In the genomic region with DNA sequence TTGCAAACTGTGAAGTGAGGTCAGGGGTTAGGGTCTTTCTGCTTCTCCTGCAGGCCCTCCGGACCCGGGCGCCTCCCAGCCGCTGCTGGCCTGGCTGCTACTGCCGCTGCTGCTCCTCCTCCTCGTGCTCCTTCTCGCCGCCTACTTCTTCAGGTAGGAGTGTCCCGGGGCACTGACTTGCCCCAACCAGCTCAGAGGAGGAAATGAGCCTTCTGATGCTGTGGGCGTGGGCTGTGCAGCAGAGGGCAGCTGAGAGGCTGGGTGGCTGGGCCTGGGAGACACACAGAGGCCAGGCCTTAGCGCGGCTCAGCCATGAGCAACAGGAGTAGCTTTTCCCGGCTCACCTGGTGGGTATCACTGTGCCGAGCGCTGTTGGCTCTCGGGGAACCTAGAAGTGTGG, we compare ENCODE assay signal across 8 cellular contexts.
DNase-seq lines count a peak whose midpoint lies in the region; ATAC-seq and TF ChIP-seq lines count a peak whose summit lies in the region.

No MANE protein-coding gene starts in this region.

- H4K20me1 ChIP-seq in OCI-LY3 (ENCODE audit: insufficient read depth, low read length) = peaks cover 14% of the 10 kb centered on the region

- DNase-seq in GM13977 (ENCODE audit: low spot score) (peak; percentile 91), cardiac septum (ENCODE audit: low spot score) (peak; percentile 96), sigmoid colon (peak; percentile 85), NCI-H446 treated with DMSO at 0.1 percent for 48 hours (lab: John Stamatoyannopoulos, UW) (no peak), GOT3 (lab: John Stamatoyannopoulos, UW) (no peak)
- peak; percentile 83 for DNase-seq in activated T-helper 1 cell treated with anti-CD3 and anti-CD28 coated beads, Interleukin-12 subunit alpha, Interleukin-12 subunit beta, Interleukin-2, Interleukin-4 antibody, amounts not matched to agents 30 ng/mL and 10 ng/mL and 1 ng/mL, durations not matched to agents 14 hours and 24 hours and 36 hours (ENCODE audit: low spot score)

- H3K4me2 ChIP-seq in OCI-LY3 (ENCODE audit: low read length) = peak overlapping the region; percentile 94

- H3K4me3 ChIP-seq in OCI-LY3 (ENCODE audit: low read length) (peak overlapping the region; percentile 96), sigmoid colon (peak overlapping the region in 3 of 4 donors; percentile 2 to 32 (median 21))

- no peak for TF ChIP-seq CTCF in GM13977 (IDR thresholded peaks at IDR 0.05; ENCODE audit: extremely low read depth, insufficient read depth, missing control alignments)
- TF ChIP-seq CTCF in OCI-LY3 (IDR thresholded peaks at IDR 0.05; ENCODE audit: low read depth, low read length) = no peak
- TF ChIP-seq CTCF in sigmoid colon (IDR thresholded peaks at IDR 0.05) = no peak

- peak overlapping the region; percentile 81 for H3K27ac ChIP-seq in OCI-LY3 (ENCODE audit: low read length)
- peak overlapping the region; percentile 46 to 72 (median 62) for H3K27ac ChIP-seq in sigmoid colon

- H3K36me3 ChIP-seq in OCI-LY3 (replicated peaks; ENCODE audit: low read depth, low read length) (peaks cover 32% of the 10 kb centered on the region), sigmoid colon (no peaks in the 10 kb centered on the region)

- no peak for TF ChIP-seq EP300 in sigmoid colon (IDR thresholded peaks at IDR 0.05)

- H3K4me1 ChIP-seq in OCI-LY3 (ENCODE audit: low read length) = peaks cover 52% of the 10 kb centered on the region
- H3K4me1 ChIP-seq in sigmoid colon = peaks cover 0 to 15% (median 0%) of the 10 kb centered on the region in 4 donors

- ATAC-seq in HG02763 (IDR thresholded peaks at IDR 0.05; ENCODE audit: unreplicated experiment) = peak; percentile 100

- peak overlapping the region; percentile 94 for H3K4me3 Mint-ChIP-seq in activated T-helper 1 cell treated with anti-CD3 and anti-CD28 coated beads, Interleukin-12 subunit alpha, Interleukin-12 subunit beta, Interleukin-2, Interleukin-4 antibody, amounts not matched to agents 30 ng/mL and 10 ng/mL and 1 ng/mL, durations not matched to agents 14 hours and 24 hours and 36 hours

- H3K27me3 ChIP-seq in OCI-LY3 (ENCODE audit: low read depth, low read length) (no peaks in the 10 kb centered on the region), sigmoid colon (no peaks in the 10 kb centered on the region)

- peaks cover 49% of the 10 kb centered on the region for H3K4me1 Mint-ChIP-seq in activated T-helper 1 cell treated with anti-CD3 and anti-CD28 coated beads, Interleukin-12 subunit alpha, Interleukin-12 subunit beta, Interleukin-2, Interleukin-4 antibody, amounts not matched to agents 30 ng/mL and 10 ng/mL and 1 ng/mL, durations not matched to agents 14 hours and 24 hours and 36 hours (ENCODE audit: low read depth)

- intact Hi-C loops in activated T-helper 1 cell treated with anti-CD3 and anti-CD28 coated beads, Interleukin-12 subunit alpha, Interleukin-12 subunit beta, Interleukin-2, Interleukin-4 antibody, amounts not matched to agents 30 ng/mL and 10 ng/mL and 1 ng/mL, durations not matched to agents 14 hours and 24 hours and 36 hours (cut with micrococcal nuclease) = loop anchor here (1.0 to 5.0 kb wide), 7 partner anchors 12 to 1420 kb away; partner anchors contain the start of genes MGMT and MKI67
- intact Hi-C loops in cardiac septum (cut with DNase I) = loop anchor here (5.0 kb wide), 1 partner anchor 125 kb away; no protein-coding TSS in a partner anchor
- intact Hi-C loops in sigmoid colon (cut with DNase I) = no loop called here

- no peak overlapping the region for H2AFZ ChIP-seq in OCI-LY3 (ENCODE audit: low read depth, low read length)

- H3K9me3 Mint-ChIP-seq in activated T-helper 1 cell treated with anti-CD3 and anti-CD28 coated beads, Interleukin-12 subunit alpha, Interleukin-12 subunit beta, Interleukin-2, Interleukin-4 antibody, amounts not matched to agents 30 ng/mL and 10 ng/mL and 1 ng/mL, durations not matched to agents 14 hours and 24 hours and 36 hours = no peaks in the 10 kb centered on the region

- peaks cover 2% of the 10 kb centered on the region for H3K27me3 Mint-ChIP-seq in activated T-helper 1 cell treated with anti-CD3 and anti-CD28 coated beads, Interleukin-12 subunit alpha, Interleukin-12 subunit beta, Interleukin-2, Interleukin-4 antibody, amounts not matched to agents 30 ng/mL and 10 ng/mL and 1 ng/mL, durations not matched to agents 14 hours and 24 hours and 36 hours (ENCODE audit: insufficient read depth)

- H3K27ac Mint-ChIP-seq in activated T-helper 1 cell treated with anti-CD3 and anti-CD28 coated beads, Interleukin-12 subunit alpha, Interleukin-12 subunit beta, Interleukin-2, Interleukin-4 antibody, amounts not matched to agents 30 ng/mL and 10 ng/mL and 1 ng/mL, durations not matched to agents 14 hours and 24 hours and 36 hours = peak overlapping the region; percentile 96

- H3K79me2 ChIP-seq in OCI-LY3 (ENCODE audit: low read length) = peaks cover 59% of the 10 kb centered on the region

- H3K36me3 Mint-ChIP-seq in activated T-helper 1 cell treated with anti-CD3 and anti-CD28 coated beads, Interleukin-12 subunit alpha, Interleukin-12 subunit beta, Interleukin-2, Interleukin-4 antibody, amounts not matched to agents 30 ng/mL and 10 ng/mL and 1 ng/mL, durations not matched to agents 14 hours and 24 hours and 36 hours (ENCODE audit: low read depth) = peaks cover 35% of the 10 kb centered on the region

- H3K9me3 ChIP-seq in OCI-LY3 (ENCODE audit: insufficient read depth, low read length) (no peaks in the 10 kb centered on the region), sigmoid colon (no peaks in the 10 kb centered on the region)

- 5 to 20% methylated on average over 16 of the region's 16 CpGs for WGBS in sigmoid colon, 2 donors

- in situ Hi-C loops in GM13977 (cut with MboI; ENCODE audit: low pct_unique_long_range_greater_than_20kb, low sequenced_read_pairs, unreplicated experiment) = no loop called here

- TF ChIP-seq POLR2A in sigmoid colon (IDR thresholded peaks at IDR 0.05) = peak in 1 of 2 donors; percentile 53

- H3K9ac ChIP-seq in OCI-LY3 (ENCODE audit: low read length) = peak overlapping the region; percentile 86

Comparison
In these comparisons a context has a peak if more than half of its experiments do, and no peak if none do; other contexts are left out.
1. DNase-seq: peak in GM13977 (single experiment), activated T-helper 1 cell treated with anti-CD3 and anti-CD28 coated beads, Interleukin-12 subunit alpha, Interleukin-12 subunit beta, Interleukin-2, Interleukin-4 antibody, amounts not matched to agents 30 ng/mL and 10 ng/mL and 1 ng/mL, durations not matched to agents 14 hours and 24 hours and 36 hours (single experiment), cardiac septum (single experiment) and sigmoid colon (single experiment); none in NCI-H446 treated with DMSO at 0.1 percent for 48 hours (single experiment) and GOT3 (single experiment).